In the genomic region with DNA sequence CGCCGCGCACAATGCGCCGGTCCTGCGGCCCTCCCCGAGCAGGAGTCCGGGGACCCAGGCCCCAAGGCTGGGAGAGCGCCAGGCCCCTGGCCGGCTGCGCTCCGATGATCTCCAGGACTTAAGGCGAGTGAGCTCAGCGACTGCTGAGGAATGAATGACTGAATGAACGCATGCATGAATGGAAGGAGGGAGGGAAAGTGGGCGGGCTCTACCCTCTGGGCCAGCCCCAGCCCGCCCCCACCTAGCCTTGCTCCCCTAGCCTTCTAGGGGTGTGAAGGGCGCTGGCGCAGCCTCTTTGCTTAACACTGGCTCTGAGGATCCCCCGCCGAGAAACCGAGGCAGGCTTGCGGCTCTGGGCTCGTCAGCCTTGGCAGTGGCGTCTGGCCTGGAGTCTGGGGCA, we compare ENCODE assay signal across 16 cellular contexts. TPM values are rescaled to one million over a fixed set of nuclear protein-coding genes. Genes with fewer than 3 reads are reported as not detected.
DNase-seq lines count a peak whose midpoint lies in the region; ATAC-seq and TF ChIP-seq lines count a peak whose summit lies in the region.
"Not testable (repeated sequence)": the region's sequence is repeated elsewhere in the genome, so short reads cannot be mapped to it uniquely, and the experiment has no call there.
"Had no signal": no experiment of that assay in that cellular context is flagged by ENCODE, and none has a peak within 500 bp of the region (broad histone marks: within the 10 kb centered on the region; RNA-seq: fewer than 3 reads in every experiment).

No MANE protein-coding gene starts in this region.

- CTCF ChIA-PET in Panc1 (lab: Charles Lee), result not testable (repeated sequence)

- H3K4me1 ChIP-seq in Panc1 (ENCODE audit: control insufficient read depth, insufficient read depth, low read length); right cardiac atrium (ENCODE audit: control insufficient read depth, insufficient read depth, low read length): not testable (repeated sequence)

- not testable (repeated sequence) for DNase-seq in Panc1 (ENCODE audit: low read depth, low spot score); activated naive CD8-positive, alpha-beta T cell treated with anti-CD3 and anti-CD28 coated beads, Interleukin-2, amount 10 ng/mL, durations not matched to agents 7 days and 5 days; right cardiac atrium; sciatic nerve (ENCODE audit: low spot score)

- TF ChIP-seq CTCF in Panc1 (IDR thresholded peaks at IDR 0.05), result not testable (repeated sequence)

- not testable (repeated sequence) for H3K9me3 Mint-ChIP-seq in activated naive CD8-positive, alpha-beta T cell treated with anti-CD3 and anti-CD28 coated beads, Interleukin-2, amount 10 ng/mL, durations not matched to agents 7 days and 5 days

- not testable (repeated sequence) for H3K36me3 ChIP-seq in Panc1 (ENCODE audit: control insufficient read depth, insufficient read depth, low read length)

- not testable (repeated sequence) for H3K36me3 Mint-ChIP-seq in activated naive CD8-positive, alpha-beta T cell treated with anti-CD3 and anti-CD28 coated beads, Interleukin-2, amount 10 ng/mL, durations not matched to agents 7 days and 5 days

- H3K9me3 ChIP-seq in Panc1 (ENCODE audit: control insufficient read depth, insufficient read depth, low read depth, low read length); right cardiac atrium (ENCODE audit: control insufficient read depth, low read length): not testable (repeated sequence)

- peak; percentile 39 for ATAC-seq in GM18502 (IDR thresholded peaks at IDR 0.05; ENCODE audit: poor library complexity, unreplicated experiment)
- ATAC-seq in GM19397 (IDR thresholded peaks at IDR 0.05; ENCODE audit: unreplicated experiment), result peak; percentile 31
- peak; percentile 29 for ATAC-seq in GM21786 (IDR thresholded peaks at IDR 0.05; ENCODE audit: unreplicated experiment)
- peak; percentile 33 for ATAC-seq in HG02973 (IDR thresholded peaks at IDR 0.05; ENCODE audit: unreplicated experiment)
- peak; percentile 50 for ATAC-seq in Panc1
- ATAC-seq in activated naive CD8-positive, alpha-beta T cell treated with anti-CD3 and anti-CD28 coated beads, Interleukin-2, amount 10 ng/mL, durations not matched to agents 7 days and 5 days (ENCODE audit: low read depth), result peak; percentile 44
- peak; percentile 59 to 63 for ATAC-seq in right cardiac atrium
- peak; percentile 66 for ATAC-seq in sciatic nerve

- POLR2A ChIA-PET in Panc1 (lab: Charles Lee); activated naive CD8-positive, alpha-beta T cell treated with anti-CD3 and anti-CD28 coated beads, Interleukin-2, amount 10 ng/mL, durations not matched to agents 7 days and 5 days (lab: Charles Lee): not testable (repeated sequence)

- H3K4me1 Mint-ChIP-seq in activated naive CD8-positive, alpha-beta T cell treated with anti-CD3 and anti-CD28 coated beads, Interleukin-2, amount 10 ng/mL, durations not matched to agents 7 days and 5 days, result not testable (repeated sequence)

- no CpG with 5 or more reads among the region's 25 CpGs for WGBS in right cardiac atrium

- not testable (repeated sequence) for H3K27me3 ChIP-seq in Panc1 (ENCODE audit: control insufficient read depth, insufficient read depth, low read length); right cardiac atrium (ENCODE audit: control insufficient read depth, insufficient read depth)

- not testable (repeated sequence) for H3K27ac Mint-ChIP-seq in activated naive CD8-positive, alpha-beta T cell treated with anti-CD3 and anti-CD28 coated beads, Interleukin-2, amount 10 ng/mL, durations not matched to agents 7 days and 5 days

- in situ Hi-C loops in Panc1 (cut with HindIII; ENCODE audit: low pct_unique_long_range_greater_than_20kb, low sequenced_read_pairs), result not testable (repeated sequence)

- not testable (repeated sequence) for BruUV-seq in Panc1 (replicated peaks; lab: Mats Ljungman, UMichigan)

- intact Hi-C loops in Panc1 (cut with micrococcal nuclease; ENCODE audit: unreplicated experiment); right cardiac atrium (cut with DNase I); sciatic nerve (cut with DNase I): not testable (repeated sequence)

- not testable (repeated sequence) for H3K27me3 Mint-ChIP-seq in activated naive CD8-positive, alpha-beta T cell treated with anti-CD3 and anti-CD28 coated beads, Interleukin-2, amount 10 ng/mL, durations not matched to agents 7 days and 5 days

- not testable (repeated sequence) for H3K27ac ChIP-seq in Panc1 (ENCODE audit: low read length); right cardiac atrium (ENCODE audit: low read length)

- H3K4me3 ChIP-seq in Panc1 (ENCODE audit: low read depth in 2 of 2, low read length in 2 of 2); right cardiac atrium (ENCODE audit: low read length): not testable (repeated sequence)

- H3K4me3 Mint-ChIP-seq in activated naive CD8-positive, alpha-beta T cell treated with anti-CD3 and anti-CD28 coated beads, Interleukin-2, amount 10 ng/mL, durations not matched to agents 7 days and 5 days, result not testable (repeated sequence)

RNA-seq across cellular contexts. Expression of gene ICOSLG, which starts 0.6 kb away (rescaled TPM):
- total RNA-seq in Panc1 (2021; ENCODE audit: unreplicated experiment), result 5.5 TPM
- polyA plus RNA-seq in Panc1 (2012; ENCODE audit: insufficient read length), result 5.3 TPM
- total RNA-seq in activated naive CD8-positive, alpha-beta T cell treated with anti-CD3 and anti-CD28 coated beads, Interleukin-2, amount 10 ng/mL, durations not matched to agents 7 days and 5 days, result 1 to 10 TPM; 1.5 to 1.8 TPM
- total RNA-seq in right cardiac atrium, result 1 to 10 TPM in 2 of 4 donors, under 1 TPM in 2; 0.60 to 4.6 (median 1.7) TPM
- 0.57 TPM for polyA plus RNA-seq in right cardiac atrium
- total RNA-seq in sciatic nerve, result 5.3 TPM

RNA-seq across cellular contexts. Expression of gene DNMT3L, which starts 20.4 kb away (rescaled TPM):
- total RNA-seq in Panc1 (2021; ENCODE audit: unreplicated experiment) (not detected), right cardiac atrium (not detected), sciatic nerve (not detected)
- polyA plus RNA-seq in Panc1 (2012; ENCODE audit: insufficient read length), result not detected
- total RNA-seq in activated naive CD8-positive, alpha-beta T cell treated with anti-CD3 and anti-CD28 coated beads, Interleukin-2, amount 10 ng/mL, durations not matched to agents 7 days and 5 days, result not detected
- polyA plus RNA-seq in right cardiac atrium, result not detected
- total RNA-seq: breast epithelium; CD4-positive, alpha-beta memory T cell; H4; natural killer cell; NCI-H460; ovary; tibial nerve had no signal
- polyA plus RNA-seq: adipose tissue; CD4-positive, alpha-beta memory T cell; ovary had no signal

RNA-seq across cellular contexts. Expression of gene AIRE, which starts 44.4 kb away (rescaled TPM):
- total RNA-seq in Panc1 (2021; ENCODE audit: unreplicated experiment) (not detected), right cardiac atrium (under 1 TPM in 3 of 4 donors, not detected in 1; 0.11 to 0.14 (median 0.14) TPM), sciatic nerve (0.13 TPM)
- polyA plus RNA-seq in Panc1 (2012; ENCODE audit: insufficient read length), result not detected
- not detected for total RNA-seq in activated naive CD8-positive, alpha-beta T cell treated with anti-CD3 and anti-CD28 coated beads, Interleukin-2, amount 10 ng/mL, durations not matched to agents 7 days and 5 days
- polyA plus RNA-seq in right cardiac atrium, result 0.05 TPM
- total RNA-seq: breast epithelium; CD4-positive, alpha-beta memory T cell; H4; natural killer cell; NCI-H460; ovary had no signal
- polyA plus RNA-seq: ovary had no signal

RNA-seq across cellular contexts. Expression of gene PFKL, which starts 58.6 kb away (rescaled TPM):
- total RNA-seq in Panc1 (2021; ENCODE audit: unreplicated experiment), result 70.1 TPM
- 123 TPM for polyA plus RNA-seq in Panc1 (2012; ENCODE audit: insufficient read length)
- 100 to 1,000 TPM; 183 to 193 TPM for total RNA-seq in activated naive CD8-positive, alpha-beta T cell treated with anti-CD3 and anti-CD28 coated beads, Interleukin-2, amount 10 ng/mL, durations not matched to agents 7 days and 5 days
- total RNA-seq in right cardiac atrium, result 10 to 100 TPM; 43.2 to 54.9 (median 49.6) TPM
- polyA plus RNA-seq in right cardiac atrium, result 42.8 TPM
- total RNA-seq in sciatic nerve, result 189 TPM
